In the genomic region with DNA sequence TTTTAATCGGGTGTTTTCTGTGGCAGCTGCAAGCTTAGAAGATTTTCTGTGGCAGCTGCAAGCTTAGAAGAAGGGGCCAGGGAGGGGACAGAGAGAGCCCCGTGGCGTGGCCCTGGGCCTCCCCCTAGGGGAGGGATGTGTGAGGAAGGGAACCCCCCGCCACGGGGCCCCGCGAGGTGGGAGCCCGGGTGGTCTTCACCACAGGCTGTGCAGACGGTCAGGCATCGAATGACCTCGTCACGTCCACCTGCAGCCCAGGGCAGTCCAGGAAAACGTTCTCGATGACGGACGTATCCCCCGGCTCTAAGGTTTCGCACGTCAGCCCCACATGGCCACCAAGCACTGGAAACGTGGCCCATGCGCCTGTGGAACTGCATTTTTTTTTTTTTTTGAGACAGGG, we compare ENCODE assay signal across 16 cellular contexts. TPM values are rescaled to one million over a fixed set of nuclear protein-coding genes. Genes with fewer than 3 reads are reported as not detected.
A peak's percentile ranks its signal among the peaks of the same experiment; 100 is the strongest.
DNase-seq lines count a peak whose midpoint lies in the region; ATAC-seq and TF ChIP-seq lines count a peak whose summit lies in the region.
"Had no signal": no experiment of that assay in that cellular context is flagged by ENCODE, and none has a peak within 500 bp of the region (broad histone marks: within the 10 kb centered on the region; RNA-seq: fewer than 3 reads in every experiment).

No MANE protein-coding gene starts in this region.

- TF ChIP-seq POLR2A in GM18951 (IDR thresholded peaks at IDR 0.05; ENCODE audit: extremely low read depth, insufficient read depth, insufficient read length) = peak; percentile 21

- no peak for ATAC-seq in activated naive CD8-positive, alpha-beta T cell treated with anti-CD3 and anti-CD28 coated beads, Interleukin-2, amount 50 U/mL, for 24 hours
- ATAC-seq in activated T-helper 17 cell treated with anti-CD3 and anti-CD28 coated beads, Interleukin-2, amount 50 U/mL, for 72 hours (replicated peaks) = no peak
- ATAC-seq in stimulated activated memory B cell treated with anti-CD40 and anti-IgM and Interleukin-4, amounts not matched to agents 10 μg/mL and 1 μg/mL and 100 μg/mL, for 72 hours = no peak
- ATAC-seq: mucosa of descending colon had no signal

- H3K9me3 Mint-ChIP-seq in activated naive CD8-positive, alpha-beta T cell treated with anti-CD3 and anti-CD28 coated beads for 36 hours = no peaks in the 10 kb centered on the region
- H3K9me3 Mint-ChIP-seq in activated naive CD8-positive, alpha-beta T cell treated with anti-CD3 and anti-CD28 coated beads, Interleukin-2, amount 50 U/mL, for 24 hours = no peaks in the 10 kb centered on the region
- no peaks in the 10 kb centered on the region for H3K9me3 Mint-ChIP-seq in activated T-helper 17 cell treated with anti-CD3 and anti-CD28 coated beads, Interleukin-2, amount 50 U/mL, for 72 hours
- H3K9me3 Mint-ChIP-seq in stimulated activated memory B cell treated with anti-CD40 and anti-IgM and Interleukin-4, amounts not matched to agents 10 μg/mL and 1 μg/mL and 100 μg/mL, for 72 hours = no peaks in the 10 kb centered on the region
- H3K9me3 Mint-ChIP-seq: activated naive CD4-positive, alpha-beta T cell treated with anti-CD3 and anti-CD28 coated beads, Interleukin-2, amount 50 U/mL, for 24 hours; T-helper 1 cell treated with Interleukin-12 subunit alpha and Interleukin-12 subunit beta and Interleukin-4 antibody, amounts not matched to agents 30 μg/mL and 1 μg/mL, for 36 hours had no signal

- peaks cover 46% of the 10 kb centered on the region for H3K36me3 Mint-ChIP-seq in activated naive CD8-positive, alpha-beta T cell treated with anti-CD3 and anti-CD28 coated beads for 36 hours
- H3K36me3 Mint-ChIP-seq in activated naive CD8-positive, alpha-beta T cell treated with anti-CD3 and anti-CD28 coated beads, Interleukin-2, amount 50 U/mL, for 24 hours (ENCODE audit: low read depth) = peaks cover 32% of the 10 kb centered on the region
- peaks cover 82% of the 10 kb centered on the region for H3K36me3 Mint-ChIP-seq in activated T-helper 17 cell treated with anti-CD3 and anti-CD28 coated beads, Interleukin-2, amount 50 U/mL, for 72 hours (ENCODE audit: low read depth)
- H3K36me3 Mint-ChIP-seq in stimulated activated memory B cell treated with anti-CD40 and anti-IgM and Interleukin-4, amounts not matched to agents 10 μg/mL and 1 μg/mL and 100 μg/mL, for 72 hours = peaks cover 63% of the 10 kb centered on the region

- H3K4me3 Mint-ChIP-seq in activated naive CD8-positive, alpha-beta T cell treated with anti-CD3 and anti-CD28 coated beads for 36 hours = no peak overlapping the region
- H3K4me3 Mint-ChIP-seq in activated naive CD8-positive, alpha-beta T cell treated with anti-CD3 and anti-CD28 coated beads, Interleukin-2, amount 50 U/mL, for 24 hours = no peak overlapping the region
- H3K4me3 Mint-ChIP-seq in activated T-helper 17 cell treated with anti-CD3 and anti-CD28 coated beads, Interleukin-2, amount 50 U/mL, for 72 hours = no peak overlapping the region
- H3K4me3 Mint-ChIP-seq in stimulated activated memory B cell treated with anti-CD40 and anti-IgM and Interleukin-4, amounts not matched to agents 10 μg/mL and 1 μg/mL and 100 μg/mL, for 72 hours = no peak overlapping the region
- H3K4me3 Mint-ChIP-seq: activated naive CD4-positive, alpha-beta T cell treated with anti-CD3 and anti-CD28 coated beads, Interleukin-2, amount 50 U/mL, for 24 hours; T-helper 1 cell treated with Interleukin-12 subunit alpha and Interleukin-12 subunit beta and Interleukin-4 antibody, amounts not matched to agents 30 μg/mL and 1 μg/mL, for 36 hours had no signal

- no peak for DNase-seq in activated naive CD8-positive, alpha-beta T cell treated with anti-CD3 and anti-CD28 coated beads for 36 hours
- no peak for DNase-seq in activated naive CD8-positive, alpha-beta T cell treated with anti-CD3 and anti-CD28 coated beads, Interleukin-2, amount 50 U/mL, for 24 hours
- no peak for DNase-seq in NCI-H1417 (lab: John Stamatoyannopoulos, UW)
- DNase-seq in activated CD4-positive, CD25-positive, alpha-beta regulatory T cell (lab: John Stamatoyannopoulos, UW) = no peak
- no peak for DNase-seq in NCI-H1694 treated with DMSO at 0.1 percent for 48 hours (lab: John Stamatoyannopoulos, UW)
- DNase-seq: colonic mucosa, GOT3, mucosa of descending colon, NCI-H2171, OCI-M1, SIG-M5 had no signal

- peaks cover 4% of the 10 kb centered on the region for H3K27me3 Mint-ChIP-seq in activated naive CD8-positive, alpha-beta T cell treated with anti-CD3 and anti-CD28 coated beads for 36 hours
- H3K27me3 Mint-ChIP-seq in activated naive CD8-positive, alpha-beta T cell treated with anti-CD3 and anti-CD28 coated beads, Interleukin-2, amount 50 U/mL, for 24 hours = no peaks in the 10 kb centered on the region
- no peaks in the 10 kb centered on the region for H3K27me3 Mint-ChIP-seq in activated T-helper 17 cell treated with anti-CD3 and anti-CD28 coated beads, Interleukin-2, amount 50 U/mL, for 72 hours
- no peaks in the 10 kb centered on the region for H3K27me3 Mint-ChIP-seq in stimulated activated memory B cell treated with anti-CD40 and anti-IgM and Interleukin-4, amounts not matched to agents 10 μg/mL and 1 μg/mL and 100 μg/mL, for 72 hours
- H3K27me3 Mint-ChIP-seq: activated naive CD4-positive, alpha-beta T cell treated with anti-CD3 and anti-CD28 coated beads, Interleukin-2, amount 50 U/mL, for 24 hours had no signal

- in situ Hi-C loops in GM18951 (cut with MboI; ENCODE audit: low sequenced_read_pairs, unreplicated experiment) = no loop called here

- H3K4me1 Mint-ChIP-seq in activated naive CD8-positive, alpha-beta T cell treated with anti-CD3 and anti-CD28 coated beads for 36 hours = peaks cover 43% of the 10 kb centered on the region
- H3K4me1 Mint-ChIP-seq in activated naive CD8-positive, alpha-beta T cell treated with anti-CD3 and anti-CD28 coated beads, Interleukin-2, amount 50 U/mL, for 24 hours = peaks cover 51% of the 10 kb centered on the region
- peaks cover 22% of the 10 kb centered on the region for H3K4me1 Mint-ChIP-seq in activated T-helper 17 cell treated with anti-CD3 and anti-CD28 coated beads, Interleukin-2, amount 50 U/mL, for 72 hours
- H3K4me1 Mint-ChIP-seq in stimulated activated memory B cell treated with anti-CD40 and anti-IgM and Interleukin-4, amounts not matched to agents 10 μg/mL and 1 μg/mL and 100 μg/mL, for 72 hours = peaks cover 72% of the 10 kb centered on the region

- peak overlapping the region; percentile 58 for H3K27ac Mint-ChIP-seq in activated naive CD8-positive, alpha-beta T cell treated with anti-CD3 and anti-CD28 coated beads for 36 hours
- H3K27ac Mint-ChIP-seq in activated naive CD8-positive, alpha-beta T cell treated with anti-CD3 and anti-CD28 coated beads, Interleukin-2, amount 50 U/mL, for 24 hours = no peak overlapping the region
- H3K27ac Mint-ChIP-seq in activated T-helper 17 cell treated with anti-CD3 and anti-CD28 coated beads, Interleukin-2, amount 50 U/mL, for 72 hours = peak overlapping the region; percentile 20
- H3K27ac Mint-ChIP-seq in stimulated activated memory B cell treated with anti-CD40 and anti-IgM and Interleukin-4, amounts not matched to agents 10 μg/mL and 1 μg/mL and 100 μg/mL, for 72 hours = peak overlapping the region; percentile 82
- H3K27ac Mint-ChIP-seq: activated naive CD4-positive, alpha-beta T cell treated with anti-CD3 and anti-CD28 coated beads, Interleukin-2, amount 50 U/mL, for 24 hours had no signal

RNA-seq across cellular contexts. Expression of a gene that starts 8.6 kb away (rescaled TPM):
- total RNA-seq in activated naive CD8-positive, alpha-beta T cell treated with anti-CD3 and anti-CD28 coated beads for 36 hours = 100 to 1,000 TPM; 290 to 291 TPM
- total RNA-seq in activated T-helper 17 cell treated with anti-CD3 and anti-CD28 coated beads, Interleukin-2, amount 50 U/mL, for 72 hours = 100 to 1,000 TPM; 155 to 248 TPM

RNA-seq across cellular contexts. Expression of a gene that starts 17.2 kb away (rescaled TPM):
- total RNA-seq in activated naive CD8-positive, alpha-beta T cell treated with anti-CD3 and anti-CD28 coated beads for 36 hours = 100 to 1,000 TPM; 225 to 231 TPM
- total RNA-seq in activated T-helper 17 cell treated with anti-CD3 and anti-CD28 coated beads, Interleukin-2, amount 50 U/mL, for 72 hours = 100 to 1,000 TPM; 110 to 170 TPM

RNA-seq across cellular contexts. Expression of a gene that starts 19.7 kb away (rescaled TPM):
- 100 to 1,000 TPM; 113 to 122 TPM for total RNA-seq in activated naive CD8-positive, alpha-beta T cell treated with anti-CD3 and anti-CD28 coated beads for 36 hours
- 100 to 1,000 TPM; 211 to 310 TPM for total RNA-seq in activated T-helper 17 cell treated with anti-CD3 and anti-CD28 coated beads, Interleukin-2, amount 50 U/mL, for 72 hours

RNA-seq across cellular contexts. Expression of a gene that starts 46.7 kb away (rescaled TPM):
- total RNA-seq in activated naive CD8-positive, alpha-beta T cell treated with anti-CD3 and anti-CD28 coated beads for 36 hours = 10 to 100 TPM in 1 of 2 experiments, 1 to 10 TPM in 1; 9.8 to 11.2 TPM
- 10 to 100 TPM; 21.8 to 31.2 TPM for total RNA-seq in activated T-helper 17 cell treated with anti-CD3 and anti-CD28 coated beads, Interleukin-2, amount 50 U/mL, for 72 hours
